ENCODE assay signal across 13 cellular contexts in the genomic region with DNA sequence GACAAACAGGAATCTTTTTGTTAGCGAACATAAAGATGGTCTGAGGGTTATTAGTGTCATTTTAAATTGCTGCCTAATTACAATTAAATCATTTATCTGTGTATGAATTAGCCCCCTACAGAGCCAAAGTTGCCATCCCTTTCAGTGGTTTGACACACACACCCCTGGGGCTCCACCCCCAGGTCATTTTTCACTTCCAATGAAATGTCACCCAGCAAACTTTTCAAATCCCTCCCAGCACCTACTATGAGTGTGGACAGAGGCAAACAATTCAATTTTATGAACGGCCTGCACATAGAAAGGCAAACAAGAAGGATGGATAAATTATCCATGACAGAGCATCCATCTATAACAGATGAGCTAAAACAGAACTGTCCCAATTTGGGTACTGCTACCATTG. TPM values are rescaled to one million over a fixed set of nuclear protein-coding genes. Genes with fewer than 3 reads are reported as not detected.
DNase-seq lines count a peak whose midpoint lies in the region; ATAC-seq, FAIRE-seq and TF ChIP-seq lines count a peak whose summit lies in the region.
"Had no signal": no experiment of that assay in that cellular context is flagged by ENCODE, and none has a peak within 500 bp of the region (broad histone marks: within the 10 kb centered on the region; RNA-seq: fewer than 3 reads in every experiment).

No MANE protein-coding gene starts in this region.

- peaks cover 40% of the 10 kb centered on the region for H3K27me3 ChIP-seq in CD4-positive, alpha-beta T cell (ENCODE audit: control insufficient read depth, insufficient read depth, low read length)
- peaks cover 0 to 18% (median 0%) of the 10 kb centered on the region in 4 donors for H3K27me3 ChIP-seq in esophagus squamous epithelium
- H3K27me3 ChIP-seq: brain microvascular endothelial cell had no signal

- WGBS in mesodermal cell (ENCODE audit: insufficient coverage in 2 of 2), 2 experiments = 25 to 33% methylated on average over 1 of the region's 2 CpGs
- WGBS in esophagus squamous epithelium, 2 donors = 73 to 88% methylated on average over 2 of the region's 2 CpGs

- intact Hi-C loops in CD4-positive, alpha-beta T cell (cut with DNase I, micrococcal nuclease) = no loop called here
- intact Hi-C loops in esophagus squamous epithelium (cut with DNase I) = no loop called here

- CTCF ChIA-PET in CD4-positive, alpha-beta T cell (lab: Charles Lee) = no interaction called here

- no peak for FAIRE-seq in HTR-8/SVneo (lab: Jason Lieb, UNC)
- FAIRE-seq: GM19239 had no signal

- no peak for ATAC-seq in CD4-positive, alpha-beta T cell (ENCODE audit: poor library complexity)
- no peak for ATAC-seq in GM18520 (IDR thresholded peaks at IDR 0.05; ENCODE audit: unreplicated experiment)
- ATAC-seq: activated T-cell treated with anti-CD3 and anti-CD28 coated beads, Interleukin-2, amount 50 U/mL, for 4 hours; HCT116 had no signal

- in situ Hi-C loops in GM13976 (cut with MboI; ENCODE audit: low sequenced_read_pairs, unreplicated experiment) = no loop called here

- no peak overlapping the region for H3K27ac Mint-ChIP-seq in CD4-positive, alpha-beta T cell
- peak overlapping the region; percentile 78 for H3K27ac Mint-ChIP-seq in chondrocyte (ENCODE audit: unreplicated experiment)

- TF ChIP-seq POLR2A in esophagus squamous epithelium (IDR thresholded peaks at IDR 0.05) = no peak

- TF ChIP-seq CTCF in CD4-positive, alpha-beta T cell (IDR thresholded peaks at IDR 0.05) = no peak
- TF ChIP-seq CTCF in chondrocyte (IDR thresholded peaks at IDR 0.05) (no peak), esophagus squamous epithelium (IDR thresholded peaks at IDR 0.05) (no peak), GM13976 (IDR thresholded peaks at IDR 0.05; ENCODE audit: borderline replicate concordance, control extremely low read depth, extremely low read depth, insufficient read depth, missing control alignments) (no peak)

- no peaks in the 10 kb centered on the region for H3K9me3 Mint-ChIP-seq in CD4-positive, alpha-beta T cell
- H3K9me3 Mint-ChIP-seq in chondrocyte (ENCODE audit: low read depth) = no peaks in the 10 kb centered on the region
- H3K9me3 Mint-ChIP-seq: activated T-cell treated with anti-CD3 and anti-CD28 coated beads, Interleukin-2, amount 50 U/mL, for 4 hours had no signal

- no peaks in the 10 kb centered on the region for H3K9me3 ChIP-seq in CD4-positive, alpha-beta T cell (ENCODE audit: control insufficient read depth, low read length)
- H3K9me3 ChIP-seq in mesodermal cell (ENCODE audit: control insufficient read depth, low read length) (no peaks in the 10 kb centered on the region), esophagus squamous epithelium (no peaks in the 10 kb centered on the region)

- H3K36me3 Mint-ChIP-seq in CD4-positive, alpha-beta T cell (ENCODE audit: low read depth) = peaks cover 7% of the 10 kb centered on the region
- peaks cover 1% of the 10 kb centered on the region for H3K36me3 Mint-ChIP-seq in chondrocyte (ENCODE audit: low read depth)

- DNase-seq in CD4-positive, alpha-beta T cell = no peak
- DNase-seq in HTR-8/SVneo (ENCODE audit: insufficient read length, low spot score) (peak; percentile 26), chondrocyte (ENCODE audit: low spot score) (no peak), esophagus squamous epithelium (lab: John Stamatoyannopoulos, UW) (no peak), GM13976 (ENCODE audit: low spot score) (no peak), RPMI8226 (no peak)
- DNase-seq: activated T-cell treated with anti-CD3 and anti-CD28 coated beads, Interleukin-2, amount 50 U/mL, for 4 hours; brain microvascular endothelial cell; naive B cell had no signal

- peak overlapping the region; percentile 99 for H3K4me3 ChIP-seq in mesodermal cell (ENCODE audit: extremely low read depth, insufficient read depth, low read length, poor library complexity, severe bottlenecking)
- H3K4me3 ChIP-seq in esophagus squamous epithelium = no peak overlapping the region

- H3K36me3 ChIP-seq in mesodermal cell (ENCODE audit: control insufficient read depth, insufficient read depth, low read length) (peaks cover 17% of the 10 kb centered on the region), esophagus squamous epithelium (no peaks in the 10 kb centered on the region)
- H3K36me3 ChIP-seq: brain microvascular endothelial cell had no signal

- H3K27ac ChIP-seq in CD4-positive, alpha-beta T cell (ENCODE audit: low read depth, low read length) = no peak overlapping the region
- H3K27ac ChIP-seq in mesodermal cell (ENCODE audit: low read depth, low read length, severe bottlenecking) (no peak overlapping the region), esophagus squamous epithelium (no peak overlapping the region)
- H3K27ac ChIP-seq: brain microvascular endothelial cell had no signal

- peaks cover 54% of the 10 kb centered on the region for H3K27me3 Mint-ChIP-seq in CD4-positive, alpha-beta T cell
- no peaks in the 10 kb centered on the region for H3K27me3 Mint-ChIP-seq in chondrocyte (ENCODE audit: low read depth)

- H3K4me1 Mint-ChIP-seq in CD4-positive, alpha-beta T cell (ENCODE audit: low read depth) = peaks cover 23% of the 10 kb centered on the region
- peaks cover 37% of the 10 kb centered on the region for H3K4me1 Mint-ChIP-seq in chondrocyte (ENCODE audit: low read depth)

- H3K4me1 ChIP-seq in mesodermal cell (ENCODE audit: control insufficient read depth, insufficient read depth, low read length, poor library complexity, severe bottlenecking) = peaks cover 15% of the 10 kb centered on the region
- H3K4me1 ChIP-seq in esophagus squamous epithelium = peaks cover 0 to 32% (median 0%) of the 10 kb centered on the region in 3 donors

- peak overlapping the region; percentile 60 for H3K4me3 Mint-ChIP-seq in CD4-positive, alpha-beta T cell
- H3K4me3 Mint-ChIP-seq in chondrocyte (ENCODE audit: unreplicated experiment) = peak overlapping the region; percentile 99

- POLR2A ChIA-PET in CD4-positive, alpha-beta T cell (lab: Charles Lee) = no interaction called here

RNA-seq across cellular contexts. Expression of a gene that starts 2.4 kb away (rescaled TPM):
- 1 to 10 TPM; 1.5 to 1.9 TPM for total RNA-seq in CD4-positive, alpha-beta T cell
- total RNA-seq in chondrocyte (211 to 296 TPM (median 284 TPM) in 3 replicates), esophagus squamous epithelium (10 to 100 TPM in 3 of 4 donors, 1 to 10 TPM in 1; 5.8 to 25.6 (median 14.7) TPM)
- 160 TPM for polyA plus RNA-seq in mesodermal cell (2013, experiment 1 of 2)
- polyA plus RNA-seq in mesodermal cell (2013, experiment 2 of 2) = 161 TPM
